ENCODE assay signal across 18 cellular contexts in genomic region chr10:17174626-17175025, GRCh38. TPM values are rescaled to one million over a fixed set of nuclear protein-coding genes. Genes with fewer than 3 reads are reported as not detected.
DNase-seq lines count a peak whose midpoint lies in the region; ATAC-seq and TF ChIP-seq lines count a peak whose summit lies in the region.
"Had no signal": no experiment of that assay in that cellular context is flagged by ENCODE, and none has a peak within 500 bp of the region (broad histone marks: within the 10 kb centered on the region; RNA-seq: fewer than 3 reads in every experiment).

No MANE protein-coding gene starts in this region.

- H2AFZ ChIP-seq in ACC112 (ENCODE audit: low read length, unreplicated experiment) (peak overlapping the region; percentile 35), IMR-90 (replicated peaks; ENCODE audit: low read length, poor library complexity) (no peak overlapping the region)

- ATAC-seq in IMR-90 (ENCODE audit: low read depth) (peak; percentile 50; the same call in 1 of the 2 replicates), HG03520 (IDR thresholded peaks at IDR 0.05; ENCODE audit: unreplicated experiment) (no peak), HG02870 (IDR thresholded peaks at IDR 0.05; ENCODE audit: unreplicated experiment) (no peak)

- H3K9me1 ChIP-seq in IMR-90 (ENCODE audit: insufficient read depth, low read length): peaks cover 4% of the 10 kb centered on the region

- no peak overlapping the region for H2BK20ac ChIP-seq in IMR-90 (ENCODE audit: low read depth, low read length)

- CTCF ChIA-PET in IMR-90 (lab: Yijun Ruan, JAX): no interaction called here
- CTCF ChIA-PET in RWPE1 (lab: Yijun Ruan, JAX): interaction anchor here (0.6 kb wide), 2 partner anchors 8 to 91 kb away, joined by 3 read pairs; no protein-coding TSS in a partner anchor

- no peak overlapping the region for H3K27ac ChIP-seq in ACC112 (ENCODE audit: low read depth, low read length)
- no peak overlapping the region for H3K27ac ChIP-seq in IMR-90 (ENCODE audit: insufficient read depth, low read length)
- H3K27ac ChIP-seq in ascending aorta: peak overlapping the region; percentile 2 to 55
- H3K27ac ChIP-seq in RWPE1: no peak overlapping the region
- H3K27ac ChIP-seq: 22Rv1 had no signal

- H3K36me3 ChIP-seq in ACC112 (ENCODE audit: insufficient read depth, low read length): no peaks in the 10 kb centered on the region
- no peaks in the 10 kb centered on the region; the same call in 1 of the 2 replicates for H3K36me3 ChIP-seq in IMR-90 (ENCODE audit: control insufficient read depth, insufficient read depth, low read length)
- no peaks in the 10 kb centered on the region for H3K36me3 ChIP-seq in ascending aorta

- no peak overlapping the region for H3K18ac ChIP-seq in IMR-90 (ENCODE audit: low read depth, low read length)

- H3K79me2 ChIP-seq in ACC112 (ENCODE audit: control insufficient read depth, insufficient read depth, low read length, unreplicated experiment): peaks cover 4% of the 10 kb centered on the region

- BruUV-seq in IMR-90 (replicated peaks; lab: Mats Ljungman, UMichigan): no TSS peak

- H3K9me3 Mint-ChIP-seq in nephron: no peaks in the 10 kb centered on the region

- H3K4me2 ChIP-seq in IMR-90 (ENCODE audit: low read depth, low read length): no peak overlapping the region

- H2BK15ac ChIP-seq in IMR-90 (ENCODE audit: low read depth, low read length): no peak overlapping the region

- TF ChIP-seq POLR2A in IMR-90 (IDR thresholded peaks at IDR 0.05; ENCODE audit: low read depth, low read length): no peak

- POLR2A ChIA-PET in IMR-90 (lab: Charles Lee; ENCODE audit: unreplicated experiment): no interaction called here
- POLR2A ChIA-PET in RWPE1 (lab: Yijun Ruan, JAX; ENCODE audit: low non-redundant PET): no interaction called here

- no peak overlapping the region for H4K8ac ChIP-seq in IMR-90 (ENCODE audit: low read depth in 2 of 2, low read length in 2 of 2)

- H3K27me3 Mint-ChIP-seq in nephron (ENCODE audit: low read depth): no peaks in the 10 kb centered on the region

- H3K79me1 ChIP-seq in IMR-90 (ENCODE audit: low read depth in 1 of 2, low read length in 2 of 2): peaks cover 0 to 8% of the 10 kb centered on the region in 2 experiments; a peak in 1 of 4 replicates

- intact Hi-C loops in IMR-90 (cut with micrococcal nuclease): loop anchor here (2.0 kb wide), 1 partner anchor 14 kb away; no protein-coding TSS in a partner anchor
- intact Hi-C loops in ascending aorta (cut with DNase I): no loop called here

- dilution Hi-C loops in IMR-90 (cut with HindIII; ENCODE audit: low sequenced_read_pairs, unreplicated experiment): no loop called here

- H3K9me3 ChIP-seq in IMR-90 (ENCODE audit: control insufficient read depth, insufficient read depth, low read length): no peaks in the 10 kb centered on the region
- no peaks in the 10 kb centered on the region for H3K9me3 ChIP-seq in ascending aorta

- no peak overlapping the region for H2AK9ac ChIP-seq in IMR-90 (replicated peaks; ENCODE audit: low read depth, low read length, poor library complexity)

- H3K36me3 Mint-ChIP-seq in nephron (ENCODE audit: low read depth): no peaks in the 10 kb centered on the region

- no peak overlapping the region for H2BK5ac ChIP-seq in IMR-90 (ENCODE audit: low read depth, low read length, poor library complexity, severe bottlenecking)

- H3K14ac ChIP-seq in IMR-90 (replicated peaks; ENCODE audit: low read depth, low read length): no peak overlapping the region

- H3K4ac ChIP-seq in IMR-90 (ENCODE audit: low read depth, low read length): no peak overlapping the region

- TF ChIP-seq RAD21 in IMR-90 (IDR thresholded peaks at IDR 0.05; ENCODE audit: low read length): no peak

- in situ Hi-C loops in IMR-90 (cut with MboI; ENCODE audit: low sequenced_read_pairs): no loop called here

- H3K4me3 Mint-ChIP-seq in nephron: no peak overlapping the region

- DNase-seq in IMR-90 (no peak), ascending aorta (ENCODE audit: low spot score in 2 of 2) (no peak), RWPE1 (ENCODE audit: low spot score) (no peak)
- DNase-seq in activated CD8-positive, alpha-beta memory T cell treated with anti-CD3 and anti-CD28 coated beads for 24 hours: no peak
- DNase-seq: C1 segment of cervical spinal cord, DMS53, GOT3, Kasumi-1, NCI-H1417, NCI-H1930, NCI-H2171 treated with DMSO at 0.1 percent for 48 hours, NCI-H774, SIG-M5 had no signal

- H3K9ac ChIP-seq in IMR-90 (ENCODE audit: low read depth, low read length): no peak overlapping the region

- H3K4me3 ChIP-seq in ACC112 (ENCODE audit: low read depth, low read length) (no peak overlapping the region), IMR-90 (ENCODE audit: insufficient read depth, low read depth, low read length) (no peak overlapping the region), ascending aorta (peak overlapping the region in 1 of 2 donors; percentile 52)

- no peak overlapping the region for H4K91ac ChIP-seq in IMR-90 (ENCODE audit: insufficient read depth, low read depth, low read length)

- H4K20me1 ChIP-seq in IMR-90 (ENCODE audit: insufficient read depth, low read length): no peaks in the 10 kb centered on the region

- no peak overlapping the region for H4K5ac ChIP-seq in IMR-90 (ENCODE audit: low read depth, low read length)

- peaks cover 21% of the 10 kb centered on the region for H3K4me1 ChIP-seq in ACC112 (ENCODE audit: control insufficient read depth, insufficient read depth, low read length, unreplicated experiment)
- peaks cover 10% of the 10 kb centered on the region for H3K4me1 ChIP-seq in IMR-90 (ENCODE audit: control insufficient read depth, insufficient read depth, low read length)
- peaks cover 3 to 31% of the 10 kb centered on the region in 2 donors for H3K4me1 ChIP-seq in ascending aorta

- no peak for TF ChIP-seq CTCF in IMR-90 (conservative IDR thresholded peaks at IDR 0.05; ENCODE audit: low read depth, low read length)
- no peak for TF ChIP-seq CTCF in ascending aorta (IDR thresholded peaks at IDR 0.05)
- TF ChIP-seq CTCF in nephron (IDR thresholded peaks at IDR 0.05; ENCODE audit: unreplicated experiment in 3 of 3): no peak
- TF ChIP-seq CTCF in RWPE1 (conservative IDR thresholded peaks at IDR 0.05; ENCODE audit: low read depth): no peak

- H2AK5ac ChIP-seq in IMR-90 (ENCODE audit: low read depth, low read length): 0 out of 2 replicates have a peak overlapping the region, but pooled peaks have one; percentile 58

- no peak overlapping the region for H2BK120ac ChIP-seq in IMR-90 (ENCODE audit: low read depth, low read length)

- H3K27ac Mint-ChIP-seq in nephron: peak overlapping the region in 2 of 3 experiments; percentile 42 to 59

- H3K56ac ChIP-seq in IMR-90 (ENCODE audit: extremely low read depth, insufficient read depth, low read length): no peak overlapping the region

- H3K27me3 ChIP-seq in ACC112 (ENCODE audit: insufficient read depth, low read length) (no peaks in the 10 kb centered on the region), IMR-90 (ENCODE audit: control insufficient read depth, insufficient read depth, low read length) (no peaks in the 10 kb centered on the region), ascending aorta (no peaks in the 10 kb centered on the region)

- peaks cover 27% of the 10 kb centered on the region for H3K4me1 Mint-ChIP-seq in nephron

- no peak overlapping the region for H3K23ac ChIP-seq in IMR-90 (ENCODE audit: low read depth, low read length)

TF ChIP-seq in IMR-90, 13 proteins besides CTCF, POLR2A, EP300 and RAD21:
- TF ChIP-seq RCOR1 (IDR thresholded peaks at IDR 0.05; ENCODE audit: insufficient replicate concordance, low read length) (no peak), MAFK (IDR thresholded peaks at IDR 0.05; ENCODE audit: low read depth, low read length) (no peak), SMC3 (IDR thresholded peaks at IDR 0.05; ENCODE audit: low read depth, low read length) (no peak), CEBPB (IDR thresholded peaks at IDR 0.05; ENCODE audit: low read depth, low read length) (no peak), CHD1 (IDR thresholded peaks at IDR 0.05; ENCODE audit: low read depth, low read length) (no peak), BHLHE40 (IDR thresholded peaks at IDR 0.05; ENCODE audit: low read depth, low read length) (no peak), ELK1 (IDR thresholded peaks at IDR 0.05; ENCODE audit: borderline replicate concordance, low read depth, low read length) (no peak), MAZ (IDR thresholded peaks at IDR 0.05; ENCODE audit: borderline replicate concordance, low read depth, low read length) (no peak)
- TF ChIP-seq, protein P1, sequence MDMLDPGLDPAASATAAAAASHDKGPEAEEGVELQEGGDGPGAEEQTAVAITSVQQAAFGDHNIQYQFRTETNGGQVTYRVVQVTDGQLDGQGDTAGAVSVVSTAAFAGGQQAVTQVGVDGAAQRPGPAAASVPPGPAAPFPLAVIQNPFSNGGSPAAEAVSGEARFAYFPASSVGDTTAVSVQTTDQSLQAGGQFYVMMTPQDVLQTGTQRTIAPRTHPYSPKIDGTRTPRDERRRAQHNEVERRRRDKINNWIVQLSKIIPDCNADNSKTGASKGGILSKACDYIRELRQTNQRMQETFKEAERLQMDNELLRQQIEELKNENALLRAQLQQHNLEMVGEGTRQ (IDR thresholded peaks at IDR 0.05; ENCODE audit: low read depth, low read length): no peak

RNA-seq across cellular contexts. Expression of gene TRDMT1, which starts 26.8 kb away (rescaled TPM):
- total RNA-seq in IMR-90 (2012; rRNA removed): 4.7 and 6.7 TPM in 2 replicates
- 2.1 and 2.2 TPM in 2 replicates for polyA plus RNA-seq in IMR-90 (2012; rRNA removed)
- polyA plus RNA-seq in IMR-90 (2012; cell fraction: cytosol; rRNA removed): 0.90 and 4.7 TPM in 2 replicates
- polyA plus RNA-seq in IMR-90 (2012; cell fraction: nucleus; rRNA removed; ENCODE audit: low replicate concordance): 0.49 and 4.0 TPM in 2 replicates
- total RNA-seq in ascending aorta: 5.7 TPM

RNA-seq across cellular contexts. Expression of gene CUBN, which starts 45.0 kb away (rescaled TPM):
- 0.54 and 0.83 TPM in 2 replicates for total RNA-seq in IMR-90 (2012; rRNA removed)
- 0.10 and 0.19 TPM in 2 replicates for polyA plus RNA-seq in IMR-90 (2012; rRNA removed)
- polyA plus RNA-seq in IMR-90 (2012; cell fraction: cytosol; rRNA removed): 0.02 and 0.08 TPM in 2 replicates
- 0.21 and 1.1 TPM in 2 replicates for polyA plus RNA-seq in IMR-90 (2012; cell fraction: nucleus; rRNA removed; ENCODE audit: low replicate concordance)
- 6.8 TPM for total RNA-seq in ascending aorta

RNA-seq across cellular contexts. Expression of gene VIM, which starts 53.4 kb away (rescaled TPM):
- total RNA-seq in IMR-90 (2012; rRNA removed) (6,409 and 6,735 TPM in 2 replicates), ascending aorta (6,230 TPM)
- polyA plus RNA-seq in IMR-90 (2012; rRNA removed): 4,502 and 5,313 TPM in 2 replicates
- 3,296 and 6,454 TPM in 2 replicates for polyA plus RNA-seq in IMR-90 (2012; cell fraction: cytosol; rRNA removed)
- 3,181 and 7,305 TPM in 2 replicates for polyA plus RNA-seq in IMR-90 (2012; cell fraction: nucleus; rRNA removed; ENCODE audit: low replicate concordance)

Comparison
In these comparisons a context has a peak if more than half of its experiments do, and no peak if none do; other contexts are left out.
1. H3K27ac ChIP-seq: peak in ascending aorta (2 of 2); none in ACC112 (single experiment), IMR-90 (single experiment) and RWPE1 (single experiment).